ENCODE assay signal across 19 cellular contexts in the genomic region with DNA sequence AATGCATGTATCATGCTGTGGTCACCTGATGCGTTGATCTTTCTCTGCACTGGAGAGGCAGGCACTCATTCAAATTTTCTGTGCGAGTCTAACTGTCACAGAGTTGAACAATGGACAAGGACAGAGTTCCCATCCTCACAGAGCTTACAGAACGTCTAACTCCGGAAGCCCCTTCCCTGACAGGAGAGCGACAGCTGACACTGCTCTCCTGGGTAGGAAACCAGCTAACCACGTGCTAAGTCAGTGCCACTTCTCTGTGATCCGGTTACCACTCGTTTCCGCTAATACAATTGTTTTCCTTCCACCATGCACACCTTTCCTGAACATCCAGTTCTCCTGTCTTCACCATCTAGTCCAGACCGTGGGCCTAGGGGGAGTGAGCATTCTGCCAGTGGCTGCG. TPM values are rescaled to one million over a fixed set of nuclear protein-coding genes. Genes with fewer than 3 reads are reported as not detected.
DNase-seq lines count a peak whose midpoint lies in the region; ATAC-seq and TF ChIP-seq lines count a peak whose summit lies in the region.
"Had no signal": no experiment of that assay in that cellular context is flagged by ENCODE, and none has a peak within 500 bp of the region (broad histone marks: within the 10 kb centered on the region; RNA-seq: fewer than 3 reads in every experiment).

No MANE protein-coding gene starts in this region.

- no peak for ATAC-seq in GM21619 (IDR thresholded peaks at IDR 0.05; ENCODE audit: unreplicated experiment)

- no peaks in the 10 kb centered on the region for H3K27me3 Mint-ChIP-seq in activated naive CD4-positive, alpha-beta T cell treated with anti-CD3 and anti-CD28 coated beads, Interleukin-2, amount 50 U/mL, for 24 hours
- no peaks in the 10 kb centered on the region for H3K27me3 Mint-ChIP-seq in activated CD4-positive, alpha-beta memory T cell treated with anti-CD3 and anti-CD28 coated beads for 36 hours
- H3K27me3 Mint-ChIP-seq in type B pancreatic cell = no peaks in the 10 kb centered on the region

- no peak for DNase-seq in activated naive CD4-positive, alpha-beta T cell treated with anti-CD3 and anti-CD28 coated beads, Interleukin-2, amount 50 U/mL, for 16 hours
- DNase-seq in activated CD4-positive, alpha-beta memory T cell treated with anti-CD3 and anti-CD28 coated beads for 36 hours = no peak
- DNase-seq in kidney tubule cell (ENCODE audit: low spot score) = peak; percentile 24
- no peak for DNase-seq in type B pancreatic cell (ENCODE audit: extremely low spot score, unreplicated experiment)
- no peak for DNase-seq in stimulated activated CD4-positive, alpha-beta T cell treated with anti-CD3 and anti-CD28 coated beads, Interleukin-2, amount 100 ng/mL, for 48 hours
- DNase-seq in NCI-H187 (lab: John Stamatoyannopoulos, UW) = no peak
- DNase-seq: BE2C, COR-L47, DMS79, MG63, NCI-H1417 treated with DMSO at 0.1 percent for 48 hours, NCI-H1930, NCI-H446 treated with DMSO at 0.1 percent for 48 hours, PC-9, RPMI8226, SHP77 treated with DMSO at 0.1 percent for 48 hours, SK-N-SH had no signal

- H3K4me3 Mint-ChIP-seq in activated naive CD4-positive, alpha-beta T cell treated with anti-CD3 and anti-CD28 coated beads, Interleukin-2, amount 50 U/mL, for 24 hours = no peak overlapping the region
- no peak overlapping the region for H3K4me3 Mint-ChIP-seq in activated CD4-positive, alpha-beta memory T cell treated with anti-CD3 and anti-CD28 coated beads for 36 hours
- no peak overlapping the region for H3K4me3 Mint-ChIP-seq in type B pancreatic cell

- H3K4me1 Mint-ChIP-seq in activated naive CD4-positive, alpha-beta T cell treated with anti-CD3 and anti-CD28 coated beads, Interleukin-2, amount 50 U/mL, for 24 hours = peaks cover 13% of the 10 kb centered on the region
- peaks cover 3% of the 10 kb centered on the region for H3K4me1 Mint-ChIP-seq in activated CD4-positive, alpha-beta memory T cell treated with anti-CD3 and anti-CD28 coated beads for 36 hours (ENCODE audit: low read depth)
- H3K4me1 Mint-ChIP-seq in type B pancreatic cell (ENCODE audit: unreplicated experiment) = no peaks in the 10 kb centered on the region

- POLR2A ChIA-PET in activated CD4-positive, alpha-beta memory T cell treated with anti-CD3 and anti-CD28 coated beads for 36 hours (lab: Charles Lee) = interaction anchor here (1.2 kb wide), 1 partner anchor 11 kb away, joined by 5 read pairs; a partner anchor contains a TSS

- peaks cover 16% of the 10 kb centered on the region for H3K36me3 Mint-ChIP-seq in activated naive CD4-positive, alpha-beta T cell treated with anti-CD3 and anti-CD28 coated beads, Interleukin-2, amount 50 U/mL, for 24 hours
- H3K36me3 Mint-ChIP-seq in activated CD4-positive, alpha-beta memory T cell treated with anti-CD3 and anti-CD28 coated beads for 36 hours = peaks cover 49% of the 10 kb centered on the region
- H3K36me3 Mint-ChIP-seq in type B pancreatic cell = peaks cover 9% of the 10 kb centered on the region

- no peaks in the 10 kb centered on the region for H3K9me3 Mint-ChIP-seq in activated naive CD4-positive, alpha-beta T cell treated with anti-CD3 and anti-CD28 coated beads, Interleukin-2, amount 50 U/mL, for 24 hours
- H3K9me3 Mint-ChIP-seq in activated CD4-positive, alpha-beta memory T cell treated with anti-CD3 and anti-CD28 coated beads for 36 hours = no peaks in the 10 kb centered on the region
- H3K9me3 Mint-ChIP-seq in type B pancreatic cell = no peaks in the 10 kb centered on the region

- H3K27ac Mint-ChIP-seq in activated naive CD4-positive, alpha-beta T cell treated with anti-CD3 and anti-CD28 coated beads, Interleukin-2, amount 50 U/mL, for 24 hours = peak overlapping the region; percentile 65
- peak overlapping the region; percentile 51 for H3K27ac Mint-ChIP-seq in activated CD4-positive, alpha-beta memory T cell treated with anti-CD3 and anti-CD28 coated beads for 36 hours
- H3K27ac Mint-ChIP-seq in type B pancreatic cell = peak overlapping the region; percentile 8

- no peak for TF ChIP-seq CTCF in type B pancreatic cell (conservative IDR thresholded peaks at IDR 0.05)

- CTCF ChIA-PET in activated CD4-positive, alpha-beta memory T cell treated with anti-CD3 and anti-CD28 coated beads for 36 hours (lab: Charles Lee) = interaction anchor here (0.6 kb wide), 1 partner anchor 202 kb away, joined by 3 read pairs; no protein-coding TSS in a partner anchor

- intact Hi-C loops in activated CD4-positive, alpha-beta memory T cell treated with anti-CD3 and anti-CD28 coated beads for 36 hours (cut with micrococcal nuclease) = no loop called here

RNA-seq across cellular contexts. Expression of a gene that starts 11.3 kb away (rescaled TPM):
- total RNA-seq in activated CD4-positive, alpha-beta memory T cell treated with anti-CD3 and anti-CD28 coated beads for 36 hours = 10 to 100 TPM; 65.9 to 70.2 TPM
- 34.4 and 43.4 TPM in 2 replicates for total RNA-seq in type B pancreatic cell (ENCODE audit: low replicate concordance)

Comparison
In these comparisons a context has a peak if more than half of its experiments do, and no peak if none do; other contexts are left out.
1. H3K27ac Mint-ChIP-seq: peak in every context shown above with its lines; median percentile 65 in activated naive CD4-positive, alpha-beta T cell treated with anti-CD3 and anti-CD28 coated beads, Interleukin-2, amount 50 U/mL, for 24 hours; 51 in activated CD4-positive, alpha-beta memory T cell treated with anti-CD3 and anti-CD28 coated beads for 36 hours; 8 in type B pancreatic cell.